ENCODE assay signal across 12 cellular contexts in genomic region chr2:144477943-144478283, GRCh38.
DNase-seq lines count a peak whose midpoint lies in the region; ATAC-seq and FAIRE-seq lines count a peak whose summit lies in the region.
"Had no signal": no experiment of that assay in that cellular context is flagged by ENCODE, and none has a peak within 500 bp of the region (broad histone marks: within the 10 kb centered on the region; RNA-seq: fewer than 3 reads in every experiment).

No MANE protein-coding gene starts in this region.

- no peaks in the 10 kb centered on the region for H3K27me3 ChIP-seq in subcutaneous abdominal adipose tissue (ENCODE audit: control insufficient read depth in 5 of 5, insufficient read depth in 4 of 5, low read length in 5 of 5)

- no peak overlapping the region for H3K4me3 ChIP-seq in subcutaneous abdominal adipose tissue (ENCODE audit: low read depth in 1 of 5, low read length in 5 of 5)
- H3K4me3 ChIP-seq: psoas muscle had no signal

- H3K27ac ChIP-seq in subcutaneous abdominal adipose tissue (ENCODE audit: low read depth, low read length), result peak overlapping the region; percentile 60
- H3K27ac ChIP-seq: psoas muscle, VCaP had no signal

- DNase-seq in NCI-H1048 (lab: John Stamatoyannopoulos, UW), result peak; percentile 37
- peak; percentile 41 for DNase-seq in amniotic epithelial cell (ENCODE audit: low read depth)
- DNase-seq in islet precursor cell, result peak; percentile 67
- no peak for DNase-seq in activated CD4-positive, alpha-beta T cell treated with anti-CD3 and anti-CD28 coated beads, Interleukin-2, amount 50 U/mL, for 48 hours
- no peak for DNase-seq in GM19239 (ENCODE audit: insufficient read length, low spot score)
- DNase-seq: MV-4-11, NCI-H69, psoas muscle, SIG-M5 had no signal

- no peak for FAIRE-seq in GM19239 (lab: Jason Lieb, UNC)

- H3K9me3 ChIP-seq in subcutaneous abdominal adipose tissue (ENCODE audit: control insufficient read depth in 5 of 5, low read length in 5 of 5), result no peaks in the 10 kb centered on the region
- H3K9me3 ChIP-seq: psoas muscle had no signal

- no peak for ATAC-seq in HG03354 (IDR thresholded peaks at IDR 0.05; ENCODE audit: poor library complexity, severe bottlenecking, unreplicated experiment)

- peaks cover 0 to 57% (median 52%) of the 10 kb centered on the region in 5 donors for H3K4me1 ChIP-seq in subcutaneous abdominal adipose tissue (ENCODE audit: control insufficient read depth in 5 of 5, insufficient read depth in 5 of 5, low read length in 5 of 5)

- peaks cover 0 to 19% (median 14%) of the 10 kb centered on the region in 5 donors for H3K36me3 ChIP-seq in subcutaneous abdominal adipose tissue (ENCODE audit: control insufficient read depth in 5 of 5, insufficient read depth in 5 of 5, low read length in 5 of 5)

- peak overlapping the region in 1 of 5 donors; percentile 20 for H3K9ac ChIP-seq in subcutaneous abdominal adipose tissue (ENCODE audit: low read length in 5 of 5)

Comparison
In these comparisons a context has a peak if more than half of its experiments do, and no peak if none do; other contexts are left out.
1. DNase-seq: peak in NCI-H1048 (single experiment), amniotic epithelial cell (single experiment) and islet precursor cell (single experiment); none in activated CD4-positive, alpha-beta T cell treated with anti-CD3 and anti-CD28 coated beads, Interleukin-2, amount 50 U/mL, for 48 hours (0 of 2) and GM19239 (single experiment).